Comparison of ENCODE assay signal across 9 cellular contexts in genomic region chr17:60598001-60598736, GRCh38. TPM values are rescaled to one million over a fixed set of nuclear protein-coding genes. Genes with fewer than 3 reads are reported as not detected.
DNase-seq lines count a peak whose midpoint lies in the region; ATAC-seq and TF ChIP-seq lines count a peak whose summit lies in the region.
"Had no signal": no experiment of that assay in that cellular context is flagged by ENCODE, and none has a peak within 500 bp of the region (broad histone marks: within the 10 kb centered on the region; RNA-seq: fewer than 3 reads in every experiment).

No MANE protein-coding gene starts in this region.

- no peak overlapping the region for H3K4me3 ChIP-seq in gastrocnemius medialis

- peaks cover 20% of the 10 kb centered on the region for H3K36me3 Mint-ChIP-seq in central memory CD8-positive, alpha-beta T cell (ENCODE audit: insufficient read depth)

- H3K27ac Mint-ChIP-seq in central memory CD8-positive, alpha-beta T cell (ENCODE audit: low read depth) = no peak overlapping the region

- ATAC-seq in central memory CD8-positive, alpha-beta T cell (replicated peaks; ENCODE audit: extremely low read depth, poor library complexity, severe bottlenecking) = no peak
- no peak for ATAC-seq in gastrocnemius medialis

- intact Hi-C loops in gastrocnemius medialis (cut with DNase I; ENCODE audit: low total_unique reads) = no loop called here

- TF ChIP-seq POLR2A in gastrocnemius medialis (IDR thresholded peaks at IDR 0.05) = no peak

- H3K9me3 ChIP-seq in gastrocnemius medialis = no peaks in the 10 kb centered on the region

- H3K27me3 ChIP-seq in gastrocnemius medialis = no peaks in the 10 kb centered on the region

- peaks cover 15% of the 10 kb centered on the region in 2 donors for H3K4me1 ChIP-seq in gastrocnemius medialis

- H3K4me3 Mint-ChIP-seq in central memory CD8-positive, alpha-beta T cell = peak overlapping the region; percentile 5

- peak overlapping the region; percentile 95 to 98 (median 98) for H3K27ac ChIP-seq in gastrocnemius medialis

- DNase-seq in NCI-H748 (lab: John Stamatoyannopoulos, UW; ENCODE audit: unreplicated experiment) (peak; percentile 13), NCI-H748 treated with DMSO at 0.1 percent for 48 hours (lab: John Stamatoyannopoulos, UW) (no peak), NCI-H69 (lab: John Stamatoyannopoulos, UW) (peak; percentile 48), gastrocnemius medialis (no peak), foreskin melanocyte (no peak), A172 (ENCODE audit: low spot score) (no peak), islet precursor cell (no peak)
- no peak for DNase-seq in central memory CD8-positive, alpha-beta T cell (ENCODE audit: low spot score in 2 of 2)
- DNase-seq: RPMI8226 had no signal

- peaks cover 24% of the 10 kb centered on the region for H3K4me1 Mint-ChIP-seq in central memory CD8-positive, alpha-beta T cell

- H3K27me3 Mint-ChIP-seq in central memory CD8-positive, alpha-beta T cell = no peaks in the 10 kb centered on the region

- no peak for TF ChIP-seq CTCF in gastrocnemius medialis (IDR thresholded peaks at IDR 0.05 in 4 of 5, conservative IDR thresholded peaks at IDR 0.05 in 1 of 5)

- no peaks in the 10 kb centered on the region for H3K36me3 ChIP-seq in gastrocnemius medialis

- no peaks in the 10 kb centered on the region for H3K9me3 Mint-ChIP-seq in central memory CD8-positive, alpha-beta T cell

- in situ Hi-C loops in gastrocnemius medialis (cut with MboI; ENCODE audit: low sequenced_read_pairs in 4 of 4) = no loop called here

RNA-seq across cellular contexts. Expression of gene PPM1D, which starts 1.8 kb away (rescaled TPM):
- 10 to 100 TPM in 1 of 4 donors, 1 to 10 TPM in 3; 4.6 to 11.4 (median 9.2) TPM for total RNA-seq in gastrocnemius medialis
- total RNA-seq in A172 (2014; rRNA removed; shearing (Covaris generic)) = 15.7 and 19.6 TPM in 2 replicates

Comparison
In these comparisons a context has a peak if more than half of its experiments do, and no peak if none do; other contexts are left out.
1. DNase-seq: peak in NCI-H748 (single experiment) and NCI-H69 (single experiment); none in NCI-H748 treated with DMSO at 0.1 percent for 48 hours (single experiment), central memory CD8-positive, alpha-beta T cell (0 of 2), gastrocnemius medialis (0 of 2), foreskin melanocyte (single experiment), A172 (single experiment) and islet precursor cell (single experiment).